In the genomic region with DNA sequence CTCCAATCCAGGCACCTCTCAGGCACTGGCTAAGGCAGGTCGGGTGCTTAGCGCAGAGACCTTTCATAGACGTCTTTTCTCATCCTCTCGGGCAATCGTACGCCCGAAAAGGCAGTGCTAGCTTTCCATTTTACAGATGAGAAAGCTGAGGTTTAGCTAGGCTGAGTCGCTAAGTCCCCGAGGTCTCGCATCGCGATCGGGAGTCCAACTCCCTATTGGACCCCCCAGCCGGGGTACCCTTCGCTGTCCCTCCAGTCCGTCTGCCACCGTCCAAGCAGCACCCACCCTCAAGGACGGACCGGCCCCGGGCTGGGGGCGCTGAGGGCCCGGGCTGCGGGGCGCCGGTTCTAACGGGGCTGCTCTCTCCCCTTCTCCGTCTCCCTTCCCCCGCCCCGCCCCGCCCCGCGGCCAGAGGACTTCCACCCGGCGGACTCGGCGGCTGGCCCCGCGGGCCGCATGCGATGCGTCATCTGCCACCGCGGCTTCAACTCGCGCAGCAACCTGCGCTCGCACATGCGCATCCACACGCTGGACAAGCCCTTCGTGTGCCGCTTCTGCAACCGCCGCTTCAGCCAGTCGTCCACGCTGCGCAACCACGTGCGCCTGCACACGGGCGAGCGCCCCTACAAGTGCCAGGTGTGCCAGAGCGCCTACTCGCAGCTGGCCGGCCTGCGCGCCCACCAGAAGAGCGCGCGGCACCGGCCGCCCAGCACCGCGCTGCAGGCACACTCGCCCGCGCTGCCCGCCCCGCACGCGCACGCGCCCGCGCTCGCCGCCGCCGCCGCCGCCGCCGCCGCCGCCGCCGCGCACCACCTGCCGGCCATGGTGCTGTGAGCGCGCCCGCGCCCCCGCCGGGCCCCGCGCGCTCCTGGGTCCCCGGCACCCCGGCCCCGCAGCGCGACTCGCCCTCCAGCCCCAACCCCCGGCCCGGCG, we compare ENCODE assay signal across 8 cellular contexts. TPM values are rescaled to one million over a fixed set of nuclear protein-coding genes. Genes with fewer than 3 reads are reported as not detected.
DNase-seq lines count a peak whose midpoint lies in the region; ATAC-seq and TF ChIP-seq lines count a peak whose summit lies in the region.

No MANE protein-coding gene starts in this region.

- H3K9me3 ChIP-seq in Karpas-422 (ENCODE audit: low read length) (no peaks in the 10 kb centered on the region), SK-N-SH (no peaks in the 10 kb centered on the region), heart left ventricle (peaks cover 0 to 8% (median 0%) of the 10 kb centered on the region in 12 donors), vagina (no peaks in the 10 kb centered on the region)

- H3K4me1 Mint-ChIP-seq in activated naive CD8-positive, alpha-beta T cell treated with anti-CD3 and anti-CD28 coated beads, Interleukin-2, amount 10 ng/mL, durations not matched to agents 7 days and 5 days = peaks cover 6% of the 10 kb centered on the region

- no peaks in the 10 kb centered on the region for H3K9me3 Mint-ChIP-seq in activated naive CD8-positive, alpha-beta T cell treated with anti-CD3 and anti-CD28 coated beads, Interleukin-2, amount 10 ng/mL, durations not matched to agents 7 days and 5 days

- TF ChIP-seq EP300 in SK-N-SH (IDR thresholded peaks at IDR 0.05; ENCODE audit: borderline replicate concordance in 1 of 2, low read depth in 1 of 2, low read length in 1 of 2) = no peak

- H3K4me2 ChIP-seq in Karpas-422 (ENCODE audit: low read depth, low read length, poor library complexity, severe bottlenecking) = peak overlapping the region; percentile 88
- peak overlapping the region; percentile 92 for H3K4me2 ChIP-seq in SK-N-SH

- H3K27me3 ChIP-seq in Karpas-422 (ENCODE audit: low read length) = 0 out of 2 replicates have a peak, but pooled peaks cover 2% of the 10 kb centered on the region
- H3K27me3 ChIP-seq in SK-N-SH (ENCODE audit: insufficient read depth) = no peaks in the 10 kb centered on the region
- H3K27me3 ChIP-seq in heart left ventricle = peaks cover 0 to 13% (median 5%) of the 10 kb centered on the region in 9 donors
- H3K27me3 ChIP-seq in vagina = no peaks in the 10 kb centered on the region

- H2AFZ ChIP-seq in Karpas-422 (ENCODE audit: low read length) (peak overlapping the region; percentile 95), SK-N-SH (ENCODE audit: low read depth) (peak overlapping the region; percentile 93; the same call in 1 of the 2 replicates)

- no peaks in the 10 kb centered on the region for H3K36me3 ChIP-seq in Karpas-422 (ENCODE audit: insufficient read depth, low read length)
- H3K36me3 ChIP-seq in SK-N-SH (replicated peaks in 1 of 2; ENCODE audit: control insufficient read depth in 1 of 2, insufficient read depth in 2 of 2, low read length in 1 of 2) = no peaks in the 10 kb centered on the region
- H3K36me3 ChIP-seq in heart left ventricle = no peaks in the 10 kb centered on the region
- H3K36me3 ChIP-seq in vagina = no peaks in the 10 kb centered on the region

- intact Hi-C loops in heart left ventricle (cut with DNase I) (loop anchor here in 4 of 10 donors (5.0 to 10.0 kb wide), 4 partner anchors 54 to 576 kb away; a partner anchor contains a TSS), posterior vena cava (cut with DNase I) (loop anchor here in 1 of 2 donors (2.0 kb wide), 1 partner anchor 214 kb away; no protein-coding TSS in a partner anchor), vagina (cut with DNase I) (no loop called here)

- POLR2A ChIA-PET in GM10248 (lab: Yijun Ruan, JAX) (no interaction called here), SK-N-SH (lab: Yijun Ruan, JAX) (no interaction called here)
- POLR2A ChIA-PET in activated naive CD8-positive, alpha-beta T cell treated with anti-CD3 and anti-CD28 coated beads, Interleukin-2, amount 10 ng/mL, durations not matched to agents 7 days and 5 days (lab: Charles Lee) = interaction anchor here (1.8 kb wide), 1 partner anchor 12 kb away, joined by 4 read pairs; a partner anchor contains a TSS

- TF ChIP-seq POLR2A in heart left ventricle (IDR thresholded peaks at IDR 0.05) (no peak), vagina (IDR thresholded peaks at IDR 0.05) (no peak)

- H3K4me3 ChIP-seq in Karpas-422 (ENCODE audit: low read length) = peak overlapping the region; percentile 82
- peak overlapping the region; percentile 58 to 61 for H3K4me3 ChIP-seq in SK-N-SH (ENCODE audit: low read depth in 2 of 2, low read length in 1 of 2)
- peak overlapping the region; percentile 34 to 65 (median 56) for H3K4me3 ChIP-seq in heart left ventricle
- peak overlapping the region; percentile 47 to 69 for H3K4me3 ChIP-seq in vagina

- H4K20me1 ChIP-seq in Karpas-422 (ENCODE audit: insufficient read depth, low read depth, low read length) (no peaks in the 10 kb centered on the region), SK-N-SH (ENCODE audit: insufficient read depth) (no peaks in the 10 kb centered on the region)

- H3K4me1 ChIP-seq in Karpas-422 (ENCODE audit: low read length) (peaks cover 16% of the 10 kb centered on the region), SK-N-SH (ENCODE audit: control insufficient read depth in 1 of 2, insufficient read depth in 2 of 2, low read depth in 1 of 2, low read length in 1 of 2) (peaks cover 0 to 11% of the 10 kb centered on the region in 2 experiments; a peak in 1 of 4 replicates), heart left ventricle (peaks cover 0 to 17% (median 11%) of the 10 kb centered on the region in 12 donors), vagina (peaks cover 17% of the 10 kb centered on the region)

- no peak for TF ChIP-seq RAD21 in SK-N-SH (IDR thresholded peaks at IDR 0.05; ENCODE audit: low read length)

- H3F3A ChIP-seq in SK-N-SH (replicated peaks; ENCODE audit: insufficient read depth) = no peaks in the 10 kb centered on the region

- H3K36me3 Mint-ChIP-seq in activated naive CD8-positive, alpha-beta T cell treated with anti-CD3 and anti-CD28 coated beads, Interleukin-2, amount 10 ng/mL, durations not matched to agents 7 days and 5 days = no peaks in the 10 kb centered on the region

- peak; percentile 48 for ATAC-seq in activated naive CD8-positive, alpha-beta T cell treated with anti-CD3 and anti-CD28 coated beads, Interleukin-2, amount 10 ng/mL, durations not matched to agents 7 days and 5 days (ENCODE audit: low read depth)
- ATAC-seq in heart left ventricle = peak in 3 of 4 donors; percentile 50 to 84 (median 70)

- H3K79me2 ChIP-seq in Karpas-422 (ENCODE audit: low read length) = no peaks in the 10 kb centered on the region
- no peaks in the 10 kb centered on the region for H3K79me2 ChIP-seq in SK-N-SH (ENCODE audit: insufficient read depth)

- H3K9me2 ChIP-seq in Karpas-422 (replicated peaks; ENCODE audit: insufficient read depth, low read length) (no peaks in the 10 kb centered on the region), SK-N-SH (no peaks in the 10 kb centered on the region)

- TF ChIP-seq CTCF in GM10248 (IDR thresholded peaks at IDR 0.05; ENCODE audit: control extremely low read depth, extremely low read depth, low read depth, missing control alignments) (no peak), SK-N-SH (IDR thresholded peaks at IDR 0.05) (no peak), heart left ventricle (IDR thresholded peaks at IDR 0.05) (no peak), vagina (IDR thresholded peaks at IDR 0.05) (no peak)

- no peak overlapping the region for H3K4me3 Mint-ChIP-seq in activated naive CD8-positive, alpha-beta T cell treated with anti-CD3 and anti-CD28 coated beads, Interleukin-2, amount 10 ng/mL, durations not matched to agents 7 days and 5 days

- H3K9ac ChIP-seq in Karpas-422 (ENCODE audit: low read length) (peak overlapping the region; percentile 80), SK-N-SH (no peak overlapping the region)

- CTCF ChIA-PET in GM10248 (lab: Yijun Ruan, JAX) = interaction anchor here (1.3 to 10.4 kb wide), 6 partner anchors 9 to 218 kb away, joined by 3 to 262 read pairs (median 6); a partner anchor contains a TSS
- CTCF ChIA-PET in SK-N-SH (lab: Yijun Ruan, JAX) = interaction anchor here (1.2 to 15.3 kb wide), 5 partner anchors 13 to 233 kb away, joined by 3 to 520 read pairs (median 16); no protein-coding TSS in a partner anchor

- H3K27ac ChIP-seq in Karpas-422 (ENCODE audit: low read length) (no peak overlapping the region), SK-N-SH (ENCODE audit: low read depth in 2 of 2, low read length in 1 of 2) (peak overlapping the region in 1 of 2 experiments; percentile 19; a peak in 1 of 4 replicates), heart left ventricle (peak overlapping the region in 1 of 12 donors; percentile 45), vagina (no peak overlapping the region)

- 10% methylated on average over 26 of the region's 116 CpGs for WGBS in SK-N-SH (ENCODE audit: low lambda C conversion rate)
- 2 to 6% (median 4%) methylated on average over 38 to 116 of the region's 116 CpGs for WGBS in heart left ventricle, 4 donors

- no peak overlapping the region for H3K27ac Mint-ChIP-seq in activated naive CD8-positive, alpha-beta T cell treated with anti-CD3 and anti-CD28 coated beads, Interleukin-2, amount 10 ng/mL, durations not matched to agents 7 days and 5 days

- DNase-seq in GM10248 (ENCODE audit: extremely low spot score) (peak; percentile 75), Karpas-422 (peak; percentile 88), SK-N-SH (peak; percentile 91), heart left ventricle (peak; percentile 54 to 91 (median 80)), posterior vena cava (ENCODE audit: low spot score) (peak; percentile 94), vagina (ENCODE audit: extremely low spot score in 2 of 2) (no peak), putamen (ENCODE audit: low spot score) (no peak)
- DNase-seq in activated naive CD8-positive, alpha-beta T cell treated with anti-CD3 and anti-CD28 coated beads, Interleukin-2, amount 10 ng/mL, durations not matched to agents 7 days and 5 days = peak; percentile 68

- peaks cover 32% of the 10 kb centered on the region for H3K27me3 Mint-ChIP-seq in activated naive CD8-positive, alpha-beta T cell treated with anti-CD3 and anti-CD28 coated beads, Interleukin-2, amount 10 ng/mL, durations not matched to agents 7 days and 5 days

RNA-seq across cellular contexts. Expression of a gene that starts 12.5 kb away (rescaled TPM):
- 14.6 and 20.6 TPM in 2 replicates for total RNA-seq in Karpas-422 (2014; rRNA removed; shearing (Covaris generic); ENCODE audit: low replicate concordance)
- 28.7 and 36.8 TPM in 2 replicates for polyA plus RNA-seq in SK-N-SH (2012; rRNA removed)
- 30.8 and 32.4 TPM in 2 replicates for polyA plus RNA-seq in SK-N-SH (2012; cell fraction: cytosol; rRNA removed)
- polyA plus RNA-seq in SK-N-SH (2012; cell fraction: nucleus; rRNA removed) = 46.6 and 64.0 TPM in 2 replicates
- total RNA-seq in activated naive CD8-positive, alpha-beta T cell treated with anti-CD3 and anti-CD28 coated beads, Interleukin-2, amount 10 ng/mL, durations not matched to agents 7 days and 5 days = 10 to 100 TPM; 57.2 to 58.8 TPM
- 10 to 100 TPM; 10.6 to 16.0 (median 13.1) TPM for total RNA-seq in heart left ventricle
- 10 to 100 TPM; 10.6 to 19.7 TPM for polyA plus RNA-seq in heart left ventricle
- total RNA-seq in posterior vena cava = 10 to 100 TPM; 16.3 to 18.6 TPM
- total RNA-seq in vagina = 13.5 TPM

RNA-seq across cellular contexts. Expression of a gene that starts 16.7 kb away (rescaled TPM):
- total RNA-seq in Karpas-422 (2014; rRNA removed; shearing (Covaris generic); ENCODE audit: low replicate concordance) = 0.07 TPM in 1 of 2 replicates, not detected in the other
- polyA plus RNA-seq in SK-N-SH (2012; rRNA removed) = 0.02 and 0.08 TPM in 2 replicates
- polyA plus RNA-seq in SK-N-SH (2012; cell fraction: cytosol; rRNA removed) = 0.05 and 0.06 TPM in 2 replicates
- polyA plus RNA-seq in SK-N-SH (2012; cell fraction: nucleus; rRNA removed) = 0.05 and 0.14 TPM in 2 replicates
- under 1 TPM in 1 of 2 experiments, not detected in 1; 0.17 TPM for total RNA-seq in activated naive CD8-positive, alpha-beta T cell treated with anti-CD3 and anti-CD28 coated beads, Interleukin-2, amount 10 ng/mL, durations not matched to agents 7 days and 5 days
- total RNA-seq in heart left ventricle = under 1 TPM in 1 of 9 donors, not detected in 8; 0.14 TPM
- polyA plus RNA-seq in heart left ventricle = not detected
- total RNA-seq in posterior vena cava = not detected
- total RNA-seq in vagina = not detected

Comparison
In these comparisons a context has a peak if more than half of its experiments do, and no peak if none do; other contexts are left out.
1. DNase-seq: peak in GM10248 (single experiment), Karpas-422 (single experiment), SK-N-SH (single experiment), activated naive CD8-positive, alpha-beta T cell treated with anti-CD3 and anti-CD28 coated beads, Interleukin-2, amount 10 ng/mL, durations not matched to agents 7 days and 5 days (single experiment), heart left ventricle (5 of 5) and posterior vena cava (single experiment); none in vagina (0 of 2) and putamen (single experiment).
2. Peak in every context shown above with its lines, with median percentiles within 50 percentile points of each other: H3K4me3 ChIP-seq.